Comparison of ENCODE assay signal across 27 cellular contexts in genomic region chr7:103944230-103944900, GRCh38. TPM values are rescaled to one million over a fixed set of nuclear protein-coding genes. Genes with fewer than 3 reads are reported as not detected.
DNase-seq lines count a peak whose midpoint lies in the region; ATAC-seq and TF ChIP-seq lines count a peak whose summit lies in the region.
"Had no signal": no experiment of that assay in that cellular context is flagged by ENCODE, and none has a peak within 500 bp of the region (broad histone marks: within the 10 kb centered on the region; RNA-seq: fewer than 3 reads in every experiment).

No MANE protein-coding gene starts in this region.

- no peaks in the 10 kb centered on the region for H3K79me2 ChIP-seq in GM23338 (replicated peaks; ENCODE audit: insufficient read depth)

- H3K4me1 ChIP-seq in GM23338 (ENCODE audit: insufficient read depth) (no peaks in the 10 kb centered on the region), gastrocnemius medialis (no peaks in the 10 kb centered on the region)
- no peaks in the 10 kb centered on the region for H3K4me1 ChIP-seq in CD8-positive, alpha-beta T cell (ENCODE audit: insufficient read depth, low read length)

- no peaks in the 10 kb centered on the region for H3F3A ChIP-seq in GM23338 (replicated peaks; ENCODE audit: low read depth)

- no peaks in the 10 kb centered on the region for H4K20me1 ChIP-seq in GM23338 (replicated peaks; ENCODE audit: insufficient read depth)

- H3K27me3 ChIP-seq in GM23338 (ENCODE audit: insufficient read depth) (no peaks in the 10 kb centered on the region), gastrocnemius medialis (no peaks in the 10 kb centered on the region)
- peaks cover 3% of the 10 kb centered on the region for H3K27me3 ChIP-seq in CD8-positive, alpha-beta T cell (ENCODE audit: insufficient read depth, low read length)
- H3K27me3 ChIP-seq: BE2C, MG63, SJCRH30 had no signal

- in situ Hi-C loops in gastrocnemius medialis (cut with MboI; ENCODE audit: low sequenced_read_pairs in 4 of 4): no loop called here

- TF ChIP-seq CTCF in GM23338 (conservative IDR thresholded peaks at IDR 0.05; ENCODE audit: low read depth in 2 of 2): no peak
- TF ChIP-seq CTCF in gastrocnemius medialis (IDR thresholded peaks at IDR 0.05 in 4 of 5, conservative IDR thresholded peaks at IDR 0.05 in 1 of 5): no peak
- TF ChIP-seq CTCF in CD8-positive, alpha-beta T cell (IDR thresholded peaks at IDR 0.05): no peak

- H3K9me3 Mint-ChIP-seq in GM23338: no peaks in the 10 kb centered on the region
- no peaks in the 10 kb centered on the region for H3K9me3 Mint-ChIP-seq in CD8-positive, alpha-beta T cell

- no peak for TF ChIP-seq POLR2A in gastrocnemius medialis (IDR thresholded peaks at IDR 0.05)

- POLR2A ChIA-PET in CD8-positive, alpha-beta T cell (lab: Charles Lee): no interaction called here

- H3K27ac ChIP-seq in GM23338 (ENCODE audit: low read depth): no peak overlapping the region
- H3K27ac ChIP-seq in gastrocnemius medialis: no peak overlapping the region
- no peak overlapping the region for H3K27ac ChIP-seq in CD8-positive, alpha-beta T cell (ENCODE audit: low read depth, low read length)
- H3K27ac ChIP-seq: PC-9 had no signal

- no peak overlapping the region for H3K4me3 Mint-ChIP-seq in GM23338
- H3K4me3 Mint-ChIP-seq in CD8-positive, alpha-beta T cell: no peak overlapping the region
- H3K4me3 Mint-ChIP-seq: T-helper 17 cell had no signal

- H3K9me3 ChIP-seq in gastrocnemius medialis: no peaks in the 10 kb centered on the region
- H3K9me3 ChIP-seq in CD8-positive, alpha-beta T cell (ENCODE audit: low read length): no peaks in the 10 kb centered on the region
- H3K9me3 ChIP-seq: BE2C, MG63, SJCRH30 had no signal

- no peaks in the 10 kb centered on the region for H3K36me3 Mint-ChIP-seq in GM23338 (ENCODE audit: low read depth)
- H3K36me3 Mint-ChIP-seq in CD8-positive, alpha-beta T cell: no peaks in the 10 kb centered on the region

- CTCF ChIA-PET in CD8-positive, alpha-beta T cell (lab: Charles Lee): no interaction called here

- H3K36me3 ChIP-seq in GM23338 (ENCODE audit: insufficient read depth) (no peaks in the 10 kb centered on the region), gastrocnemius medialis (no peaks in the 10 kb centered on the region)
- no peaks in the 10 kb centered on the region for H3K36me3 ChIP-seq in CD8-positive, alpha-beta T cell (ENCODE audit: insufficient read depth, low read length)
- H3K36me3 ChIP-seq: BE2C, MG63, SJCRH30 had no signal

- no peak overlapping the region for H3K4me3 ChIP-seq in GM23338
- no peak overlapping the region for H3K4me3 ChIP-seq in gastrocnemius medialis
- H3K4me3 ChIP-seq in CD8-positive, alpha-beta T cell (ENCODE audit: low read depth, low read length): no peak overlapping the region
- H3K4me3 ChIP-seq: GM12878, MG63, PC-9, SJCRH30 had no signal

- ATAC-seq in GM23338 (no peak), gastrocnemius medialis (peak; percentile 55 to 69), HG03039 (IDR thresholded peaks at IDR 0.05; ENCODE audit: unreplicated experiment) (no peak), HG03159 (IDR thresholded peaks at IDR 0.05; ENCODE audit: unreplicated experiment) (no peak)
- ATAC-seq in CD8-positive, alpha-beta T cell: no peak
- ATAC-seq: GM12878, HCT116, Right ventricle myocardium inferior, SK-N-SH treated with all-trans-retinoic acid at 6 μM for 48 hours, T-helper 17 cell had no signal

- peaks cover 2% of the 10 kb centered on the region for H3K27me3 Mint-ChIP-seq in GM23338 (ENCODE audit: insufficient read depth, low read depth, poor library complexity)
- H3K27me3 Mint-ChIP-seq in CD8-positive, alpha-beta T cell (ENCODE audit: low read depth): peaks cover 4% of the 10 kb centered on the region

- no peak overlapping the region for H3K4me2 ChIP-seq in GM23338
- H3K4me2 ChIP-seq: PC-9 had no signal

- intact Hi-C loops in gastrocnemius medialis (cut with DNase I; ENCODE audit: low total_unique reads): no loop called here
- intact Hi-C loops in CD8-positive, alpha-beta T cell (cut with DNase I, micrococcal nuclease): no loop called here

- H3K9me2 ChIP-seq in GM23338 (ENCODE audit: insufficient read depth): no peaks in the 10 kb centered on the region

- DNase-seq in GM23338 (ENCODE audit: low spot score): no peak
- peak; percentile 83 for DNase-seq in NCI-H2196 (lab: John Stamatoyannopoulos, UW; ENCODE audit: unreplicated experiment)
- peak; percentile 90 for DNase-seq in cerebellar cortex (ENCODE audit: low spot score)
- DNase-seq in gastrocnemius medialis: peak in 1 of 2 donors; percentile 21
- no peak for DNase-seq in CD8-positive, alpha-beta T cell
- DNase-seq: BE2C, GDM1, GOT3, KBM-7, MG63, NCI-H1105 treated with DMSO at 0.1 percent for 48 hours, NCI-H1930, NCI-H2107, NCI-H524, NCI-H748 treated with DMSO at 0.1 percent for 48 hours, PC-9, T-helper 17 cell had no signal

- H2AFZ ChIP-seq in GM23338: 0 out of 2 replicates have a peak overlapping the region, but pooled peaks have one; percentile 14
- H2AFZ ChIP-seq: PC-9 had no signal

- H3K27ac Mint-ChIP-seq in GM23338: no peak overlapping the region
- H3K27ac Mint-ChIP-seq in CD8-positive, alpha-beta T cell: no peak overlapping the region
- H3K27ac Mint-ChIP-seq: T-helper 17 cell had no signal

- no peaks in the 10 kb centered on the region for H3K4me1 Mint-ChIP-seq in GM23338
- no peaks in the 10 kb centered on the region for H3K4me1 Mint-ChIP-seq in CD8-positive, alpha-beta T cell (ENCODE audit: low read depth)
- H3K4me1 Mint-ChIP-seq: T-helper 17 cell had no signal

TF ChIP-seq in GM23338, 12 proteins besides CTCF, POLR2A, EP300 and RAD21 (continues in another document):
- TF ChIP-seq ETS1 (IDR thresholded peaks at IDR 0.05) (no peak), ZNF331 (CRISPR knock-in tag; IDR thresholded peaks at IDR 0.05; ENCODE audit: low read depth) (no peak), STAT1 (IDR thresholded peaks at IDR 0.05; ENCODE audit: unreplicated experiment) (no peak)

RNA-seq across cellular contexts. Expression of gene RELN, which starts 45.1 kb away (rescaled TPM):
- total RNA-seq in GM23338 (2014; rRNA removed; shearing (Covaris generic)): 0.19 and 0.76 TPM in 2 replicates
- 0.10 and 0.26 TPM in 2 replicates for polyA plus RNA-seq in GM23338 (2016; fragmentation: Nextera tagmentation; extraction: Ambion mirVana)
- total RNA-seq in gastrocnemius medialis: under 1 TPM in 3 of 4 donors, not detected in 1; 0.02 to 0.73 (median 0.39) TPM
- total RNA-seq in CD8-positive, alpha-beta T cell: not detected
- total RNA-seq: A673, HT-29, RPMI7951, T-helper 17 cell had no signal
- polyA plus RNA-seq: GM12878 had no signal

Comparison
In these comparisons a context has a peak if more than half of its experiments do, and no peak if none do; other contexts are left out.
1. ATAC-seq: peak in gastrocnemius medialis (2 of 2); none in GM23338 (single experiment), HG03039 (single experiment), CD8-positive, alpha-beta T cell (single experiment) and HG03159 (single experiment).
2. DNase-seq: peak in NCI-H2196 (single experiment) and cerebellar cortex (single experiment); none in GM23338 (single experiment) and CD8-positive, alpha-beta T cell (0 of 7).